Comparison of ENCODE assay signal across 10 cellular contexts in genomic region chr2:170177950-170178781, GRCh38. TPM values are rescaled to one million over a fixed set of nuclear protein-coding genes. Genes with fewer than 3 reads are reported as not detected.
DNase-seq lines count a peak whose midpoint lies in the region; ATAC-seq, FAIRE-seq and TF ChIP-seq lines count a peak whose summit lies in the region.
"Had no signal": no experiment of that assay in that cellular context is flagged by ENCODE, and none has a peak within 500 bp of the region (broad histone marks: within the 10 kb centered on the region; RNA-seq: fewer than 3 reads in every experiment).

Gene MYO3B, plus strand, starts transcription at chr2:170178147. Its CDS starts 141 bp downstream, at chr2:170178288.

- no peaks in the 10 kb centered on the region for H3K27me3 Mint-ChIP-seq in activated T-helper 17 cell treated with anti-CD3 and anti-CD28 coated beads, Interleukin-2, amount 50 U/mL, for 72 hours

- ATAC-seq in HG02588 (IDR thresholded peaks at IDR 0.05; ENCODE audit: unreplicated experiment): peak; percentile 36
- peak; percentile 84 for ATAC-seq in activated T-helper 17 cell treated with anti-CD3 and anti-CD28 coated beads, Interleukin-2, amount 50 U/mL, for 72 hours (replicated peaks)
- ATAC-seq in GM18519 (IDR thresholded peaks at IDR 0.05; ENCODE audit: low FRiP score, unreplicated experiment): no peak

- H3K36me3 ChIP-seq in suprapubic skin: no peaks in the 10 kb centered on the region
- H3K36me3 ChIP-seq: thoracic aorta had no signal

- no peak for TF ChIP-seq CTCF in suprapubic skin (IDR thresholded peaks at IDR 0.05)

- WGBS in suprapubic skin: 83% methylated on average over 3 of the region's 3 CpGs

- H3K4me3 Mint-ChIP-seq in activated T-helper 17 cell treated with anti-CD3 and anti-CD28 coated beads, Interleukin-2, amount 50 U/mL, for 72 hours: no peak within 1 kb of the TSS
- H3K4me3 Mint-ChIP-seq: activated T-helper 1 cell treated with anti-CD3 and anti-CD28 coated beads, Interleukin-12 subunit alpha, Interleukin-12 subunit beta, Interleukin-2, Interleukin-4 antibody, amounts not matched to agents 30 ng/mL and 10 ng/mL and 1 ng/mL, durations not matched to agents 14 hours and 24 hours and 36 hours had no signal

- H3K27ac ChIP-seq in suprapubic skin: no peak within 1 kb of the TSS
- H3K27ac ChIP-seq: thoracic aorta had no signal

- no peak for FAIRE-seq in frontal cortex (lab: Jason Lieb, UNC)

- H3K4me1 ChIP-seq in suprapubic skin: no peaks in the 10 kb centered on the region

- H3K36me3 Mint-ChIP-seq in activated T-helper 17 cell treated with anti-CD3 and anti-CD28 coated beads, Interleukin-2, amount 50 U/mL, for 72 hours (ENCODE audit: low read depth): no peaks in the 10 kb centered on the region

- no peak for TF ChIP-seq POLR2A in suprapubic skin (IDR thresholded peaks at IDR 0.05)

- no peaks in the 10 kb centered on the region for H3K9me3 Mint-ChIP-seq in activated T-helper 17 cell treated with anti-CD3 and anti-CD28 coated beads, Interleukin-2, amount 50 U/mL, for 72 hours
- H3K9me3 Mint-ChIP-seq: activated T-helper 1 cell treated with anti-CD3 and anti-CD28 coated beads, Interleukin-12 subunit alpha, Interleukin-12 subunit beta, Interleukin-2, Interleukin-4 antibody, amounts not matched to agents 30 ng/mL and 10 ng/mL and 1 ng/mL, durations not matched to agents 14 hours and 24 hours and 36 hours had no signal

- no peak for TF ChIP-seq EP300 in suprapubic skin (IDR thresholded peaks at IDR 0.05)

- H3K27me3 ChIP-seq in suprapubic skin: no peaks in the 10 kb centered on the region

- peaks cover 8% of the 10 kb centered on the region for H3K4me1 Mint-ChIP-seq in activated T-helper 17 cell treated with anti-CD3 and anti-CD28 coated beads, Interleukin-2, amount 50 U/mL, for 72 hours

- H3K27ac Mint-ChIP-seq in activated T-helper 17 cell treated with anti-CD3 and anti-CD28 coated beads, Interleukin-2, amount 50 U/mL, for 72 hours: no peak within 1 kb of the TSS
- H3K27ac Mint-ChIP-seq: activated T-helper 1 cell treated with anti-CD3 and anti-CD28 coated beads, Interleukin-12 subunit alpha, Interleukin-12 subunit beta, Interleukin-2, Interleukin-4 antibody, amounts not matched to agents 30 ng/mL and 10 ng/mL and 1 ng/mL, durations not matched to agents 14 hours and 24 hours and 36 hours had no signal

- no peaks in the 10 kb centered on the region for H3K9me3 ChIP-seq in suprapubic skin
- H3K9me3 ChIP-seq: thoracic aorta had no signal

- no peak within 1 kb of the TSS for H3K4me3 ChIP-seq in suprapubic skin
- H3K4me3 ChIP-seq: thoracic aorta had no signal

- DNase-seq in EL (peak; percentile 38), kidney tubule cell (ENCODE audit: low spot score) (peak; percentile 68), frontal cortex (ENCODE audit: low spot score in 2 of 2) (no peak), mucosa of gallbladder (ENCODE audit: low spot score) (no peak), suprapubic skin (ENCODE audit: low spot score in 2 of 2) (no peak)

RNA-seq across cellular contexts. Expression of gene MYO3B, which starts in this region (rescaled TPM):
- total RNA-seq in activated T-helper 17 cell treated with anti-CD3 and anti-CD28 coated beads, Interleukin-2, amount 50 U/mL, for 72 hours: under 1 TPM; 0.26 to 0.79 TPM
- total RNA-seq in frontal cortex (0.41 TPM), mucosa of gallbladder (0.23 TPM), suprapubic skin (under 1 TPM; 0.34 to 0.95 (median 0.89) TPM)
- total RNA-seq: thoracic aorta had no signal

Comparison
In these comparisons a context has a peak if more than half of its experiments do, and no peak if none do; other contexts are left out.
1. Peak in ATAC-seq in activated T-helper 17 cell treated with anti-CD3 and anti-CD28 coated beads, Interleukin-2, amount 50 U/mL, for 72 hours; RNA of the gene not detected or under 1 TPM.
2. DNase-seq: peak in EL (single experiment) and kidney tubule cell (single experiment); none in frontal cortex (0 of 2), mucosa of gallbladder (single experiment) and suprapubic skin (0 of 2).